In genomic region chr12:70664463-70664862, GRCh38 we compare ENCODE assay signal across 12 cellular contexts. TPM values are rescaled to one million over a fixed set of nuclear protein-coding genes. Genes with fewer than 3 reads are reported as not detected.
A peak's percentile ranks its signal among the peaks of the same experiment; 100 is the strongest.
DNase-seq lines count a peak whose midpoint lies in the region; ATAC-seq, FAIRE-seq and TF ChIP-seq lines count a peak whose summit lies in the region.
"Had no signal": no experiment of that assay in that cellular context is flagged by ENCODE, and none has a peak within 500 bp of the region (broad histone marks: within the 10 kb centered on the region; RNA-seq: fewer than 3 reads in every experiment).

No MANE protein-coding gene starts in this region.

- ATAC-seq in HG03520 (IDR thresholded peaks at IDR 0.05; ENCODE audit: unreplicated experiment), result no peak
- ATAC-seq: effector memory CD8-positive, alpha-beta T cell had no signal

- no peaks in the 10 kb centered on the region for H3K9me3 ChIP-seq in keratinocyte (ENCODE audit: control insufficient read depth, low read depth, low read length)

- DNase-seq in EH (ENCODE audit: low read depth) (peak; percentile 60), NCI-H1930 (lab: John Stamatoyannopoulos, UW) (peak; percentile 54 to 73), astrocyte of the spinal cord (ENCODE audit: low read depth, low spot score) (peak; percentile 47), keratinocyte (ENCODE audit: low read depth, low spot score) (no peak), type B pancreatic cell (ENCODE audit: extremely low spot score, unreplicated experiment) (no peak), GM13976 (ENCODE audit: low spot score) (no peak), AG20443 (ENCODE audit: low spot score) (no peak)
- DNase-seq: effector memory CD8-positive, alpha-beta T cell; NCI-H1048; T1000 had no signal

- no peaks in the 10 kb centered on the region for H3K79me2 ChIP-seq in keratinocyte (ENCODE audit: control insufficient read depth, insufficient read depth, low read length)

- no peaks in the 10 kb centered on the region for H3K9me1 ChIP-seq in keratinocyte (ENCODE audit: control insufficient read depth, extremely low read depth, insufficient read depth, low read length)

- H3K36me3 ChIP-seq in keratinocyte (ENCODE audit: control insufficient read depth in 2 of 2, extremely low read depth in 1 of 2, insufficient read depth in 2 of 2, low read length in 2 of 2), result no peaks in the 10 kb centered on the region

- H3K4me3 Mint-ChIP-seq in type B pancreatic cell, result no peak overlapping the region
- H3K4me3 Mint-ChIP-seq: effector memory CD8-positive, alpha-beta T cell had no signal

- H3K4me2 ChIP-seq in keratinocyte (ENCODE audit: control insufficient read depth, extremely low read depth, insufficient read depth, low read depth, low read length), result no peak overlapping the region

- H3K4me1 ChIP-seq in keratinocyte (ENCODE audit: control insufficient read depth, extremely low read depth, insufficient read depth, low read length), result peaks cover 20% of the 10 kb centered on the region

- H2AFZ ChIP-seq in keratinocyte (ENCODE audit: control insufficient read depth, low read length), result peak overlapping the region; percentile 17

- H3K27ac Mint-ChIP-seq in type B pancreatic cell, result no peak overlapping the region
- H3K27ac Mint-ChIP-seq: effector memory CD8-positive, alpha-beta T cell had no signal

- no peaks in the 10 kb centered on the region for H4K20me1 ChIP-seq in keratinocyte (ENCODE audit: control insufficient read depth, extremely low read depth, insufficient read depth, low read length)

- no peaks in the 10 kb centered on the region for H3K36me3 Mint-ChIP-seq in type B pancreatic cell

- no peaks in the 10 kb centered on the region for H3K27me3 ChIP-seq in keratinocyte (ENCODE audit: control insufficient read depth, extremely low read depth, insufficient read depth, low read length)

- peaks cover 6% of the 10 kb centered on the region for H3K27me3 Mint-ChIP-seq in type B pancreatic cell
- H3K27me3 Mint-ChIP-seq: effector memory CD8-positive, alpha-beta T cell had no signal

- H3K9me3 Mint-ChIP-seq in type B pancreatic cell, result no peaks in the 10 kb centered on the region
- H3K9me3 Mint-ChIP-seq: effector memory CD8-positive, alpha-beta T cell had no signal

- dilution Hi-C loops in keratinocyte (cut with MboI; ENCODE audit: extremely low pct_ligation_motif_present, low sequenced_read_pairs), result no loop called here

- no peak for FAIRE-seq in keratinocyte (lab: Jason Lieb, UNC)

- no peaks in the 10 kb centered on the region for H3K4me1 Mint-ChIP-seq in type B pancreatic cell (ENCODE audit: unreplicated experiment)

- no peak overlapping the region for H3K9ac ChIP-seq in keratinocyte (ENCODE audit: control insufficient read depth, extremely low read depth, insufficient read depth, low read length)

- H3K4me3 ChIP-seq in astrocyte of the spinal cord (ENCODE audit: low read depth, low read length) (no peak overlapping the region), keratinocyte (ENCODE audit: control insufficient read depth in 2 of 3, extremely low read depth in 1 of 3, insufficient read depth in 2 of 3, low read depth in 1 of 3, low read length in 3 of 3) (no peak overlapping the region)
- H3K4me3 ChIP-seq: skin epidermis had no signal

- H3K27ac ChIP-seq in keratinocyte (ENCODE audit: control insufficient read depth, insufficient read depth, low read length), result no peak overlapping the region

- TF ChIP-seq CTCF in astrocyte of the spinal cord (IDR thresholded peaks at IDR 0.05; ENCODE audit: low read depth, low read length) (no peak), keratinocyte (optimal IDR thresholded peaks at IDR 0.05 in 1 of 3, IDR thresholded peaks at IDR 0.05 in 1 of 3, conservative IDR thresholded peaks at IDR 0.05 in 1 of 3; ENCODE audit: extremely low read depth in 1 of 3, insufficient read depth in 2 of 3, low read length in 3 of 3) (no peak), type B pancreatic cell (conservative IDR thresholded peaks at IDR 0.05) (no peak), GM13976 (IDR thresholded peaks at IDR 0.05; ENCODE audit: borderline replicate concordance, control extremely low read depth, extremely low read depth, insufficient read depth, missing control alignments) (no peak)

- in situ Hi-C loops in astrocyte of the spinal cord (cut with HindIII; ENCODE audit: low sequenced_read_pairs) (no loop called here), GM13976 (cut with MboI; ENCODE audit: low sequenced_read_pairs, unreplicated experiment) (no loop called here)

RNA-seq across cellular contexts. Expression of gene PTPRB, which starts 27.2 kb away (rescaled TPM):
- 0.33 to 0.65 TPM (median 0.46 TPM) in 3 replicates for polyA plus RNA-seq in keratinocyte
- 0.49 TPM for polyA plus RNA-seq in keratinocyte (2011; ENCODE audit: low read depth)
- 0.09 and 0.26 TPM in 2 replicates for polyA plus RNA-seq in keratinocyte (2011; cell fraction: cytosol; rRNA removed)
- polyA plus RNA-seq in keratinocyte (2011; cell fraction: nucleus; rRNA removed), result 0.77 and 1.3 TPM in 2 replicates
- polyA plus RNA-seq in keratinocyte (2012; ENCODE audit: low replicate concordance), result 0.13 and 0.45 TPM in 2 replicates
- 0.92 to 1.2 TPM (median 0.96 TPM) in 3 replicates for polyA minus RNA-seq in keratinocyte
- polyA minus RNA-seq in keratinocyte (2011; cell fraction: cytosol; rRNA and poly(A)+ RNA removed), result 0.38 TPM
- 2.6 TPM in 2 replicates for polyA minus RNA-seq in keratinocyte (2011; cell fraction: nucleus; rRNA and poly(A)+ RNA removed)
- 1.2 and 4.2 TPM in 2 replicates for total RNA-seq in type B pancreatic cell (ENCODE audit: low replicate concordance)

Comparison
In these comparisons a context has a peak if more than half of its experiments do, and no peak if none do; other contexts are left out.
1. DNase-seq: peak in EH (single experiment), NCI-H1930 (2 of 2) and astrocyte of the spinal cord (single experiment); none in keratinocyte (single experiment), type B pancreatic cell (single experiment), GM13976 (single experiment) and AG20443 (single experiment).